1 cellular context compared by ENCODE assay signal in genomic region chr6:150269857-150270223, GRCh38.
TF ChIP-seq lines count a peak whose summit lies in the region.

No MANE protein-coding gene starts in this region.

TF ChIP-seq in K562, 482 proteins besides CTCF, POLR2A, EP300 and RAD21 (continued from another document and continues in another):
- TF ChIP-seq NEUROD1 (IDR thresholded peaks at IDR 0.05; ENCODE audit: borderline replicate concordance, low read depth, low read length, partially characterized antibody), result peak; percentile 19
- TF ChIP-seq BCOR (IDR thresholded peaks at IDR 0.05), result peak; percentile 36; the same call in 1 of the 2 replicates
- TF ChIP-seq HNRNPLL (IDR thresholded peaks at IDR 0.05; ENCODE audit: low read depth, low read length, poor library complexity, severe bottlenecking), result no peak
- no peak for TF ChIP-seq NCOA6 (IDR thresholded peaks at IDR 0.05)
- peak; percentile 90 for TF ChIP-seq CBFA2T3 (IDR thresholded peaks at IDR 0.05)
- TF ChIP-seq ZNF24 (IDR thresholded peaks at IDR 0.05), result no peak
- 0 out of 2 replicates have a peak, but pooled peaks have one; percentile 10 for TF ChIP-seq HDAC8 (tag; IDR thresholded peaks at IDR 0.05)
- TF ChIP-seq POLR2G (IDR thresholded peaks at IDR 0.05; ENCODE audit: low read depth, low read length), result no peak
- no peak for TF ChIP-seq ZBTB1 (CRISPR knock-in tag; IDR thresholded peaks at IDR 0.05; ENCODE audit: borderline replicate concordance, low read depth)
- TF ChIP-seq FOXA1 (IDR thresholded peaks at IDR 0.05; ENCODE audit: borderline replicate concordance), result no peak
- TF ChIP-seq CBX1 (IDR thresholded peaks at IDR 0.05; ENCODE audit: low read depth), result no peak
- TF ChIP-seq FOXA3 (CRISPR knock-in tag; conservative IDR thresholded peaks at IDR 0.05 in 1 of 2, IDR thresholded peaks at IDR 0.05 in 1 of 2), result no peak
- no peak for TF ChIP-seq CHD2 (IDR thresholded peaks at IDR 0.05; ENCODE audit: low read depth, low read length)
- no peak for TF ChIP-seq ZNF77 (CRISPR knock-in tag; IDR thresholded peaks at IDR 0.05)
- TF ChIP-seq ZC3H4 (CRISPR knock-in tag; IDR thresholded peaks at IDR 0.05; ENCODE audit: borderline replicate concordance), result no peak
- no peak for TF ChIP-seq ZNF444 (CRISPR knock-in tag; IDR thresholded peaks at IDR 0.05)
- no peak for TF ChIP-seq ZNF347 (CRISPR knock-in tag; IDR thresholded peaks at IDR 0.05; ENCODE audit: low read depth)
- TF ChIP-seq MXD1 (CRISPR knock-in tag; IDR thresholded peaks at IDR 0.05; ENCODE audit: borderline replicate concordance, poor library complexity, severe bottlenecking), result no peak
- TF ChIP-seq ZNF217 (CRISPR knock-in tag; IDR thresholded peaks at IDR 0.05), result no peak
- no peak for TF ChIP-seq MTA3 (IDR thresholded peaks at IDR 0.05; ENCODE audit: borderline replicate concordance)
- no peak for TF ChIP-seq EZH2 (IDR thresholded peaks at IDR 0.05; ENCODE audit: borderline replicate concordance, low read depth, low read length)
- TF ChIP-seq CHD4 (IDR thresholded peaks at IDR 0.05; ENCODE audit: insufficient read depth, insufficient replicate concordance, low read depth, low read length, poor library complexity, severe bottlenecking), result no peak
- peak; percentile 88 for TF ChIP-seq HDAC2 (IDR thresholded peaks at IDR 0.05)
- no peak for TF ChIP-seq SIN3B (IDR thresholded peaks at IDR 0.05; ENCODE audit: low read depth)
- TF ChIP-seq ZNF124 (CRISPR knock-in tag; IDR thresholded peaks at IDR 0.05), result no peak
- peak; percentile 70; the same call in 1 of the 2 replicates for TF ChIP-seq EHMT2 (IDR thresholded peaks at IDR 0.05)
- TF ChIP-seq ZNF143 (CRISPR knock-in tag; IDR thresholded peaks at IDR 0.05), result no peak
- peak in 1 of 2 experiments; percentile 51 for TF ChIP-seq AFF1 (IDR thresholded peaks at IDR 0.05; ENCODE audit: low read depth in 1 of 2, partially characterized antibody in 2 of 2)
- no peak for TF ChIP-seq HOXB6 (CRISPR knock-in tag; IDR thresholded peaks at IDR 0.05; ENCODE audit: borderline replicate concordance)
- no peak for TF ChIP-seq ZBTB7A (IDR thresholded peaks at IDR 0.05; ENCODE audit: borderline replicate concordance, control insufficient read depth, low read depth, low read length)
- TF ChIP-seq RBFOX2 (IDR thresholded peaks at IDR 0.05; ENCODE audit: low read depth, low read length), result 0 out of 2 replicates have a peak, but pooled peaks have one; percentile 9
- no peak for TF ChIP-seq ZNF79 (CRISPR knock-in tag; IDR thresholded peaks at IDR 0.05; ENCODE audit: low read depth)
- no peak for TF ChIP-seq SMAD1 (IDR thresholded peaks at IDR 0.05; ENCODE audit: low read depth, low read length, partially characterized antibody)
- TF ChIP-seq ZNF408 (CRISPR knock-in tag; IDR thresholded peaks at IDR 0.05; ENCODE audit: low read depth), result no peak
- no peak; the same call in 1 of the 2 replicates for TF ChIP-seq SMARCA5 (IDR thresholded peaks at IDR 0.05)
- no peak for TF ChIP-seq PML (IDR thresholded peaks at IDR 0.05; ENCODE audit: low read length)
- 0 out of 4 replicates have a peak, but pooled peaks of 1 of the 2 experiments have one; percentile 49 for TF ChIP-seq ETV6 (IDR thresholded peaks at IDR 0.05; ENCODE audit: borderline replicate concordance in 1 of 2, low read depth in 2 of 2, low read length in 1 of 2)
- no peak for TF ChIP-seq ETV6 (CRISPR knock-in tag; IDR thresholded peaks at IDR 0.05; ENCODE audit: borderline replicate concordance)
- TF ChIP-seq ZFP91 (CRISPR knock-in tag; IDR thresholded peaks at IDR 0.05), result no peak
- no peak for TF ChIP-seq MBD1 (CRISPR knock-in tag; IDR thresholded peaks at IDR 0.05)
- TF ChIP-seq MCM7 (IDR thresholded peaks at IDR 0.05), result no peak
- TF ChIP-seq CUX1 (CRISPR knock-in tag; IDR thresholded peaks at IDR 0.05), result no peak
- TF ChIP-seq HMGN3 (IDR thresholded peaks at IDR 0.05; ENCODE audit: borderline replicate concordance, extremely low read depth, insufficient read length, low read depth, low read length), result no peak
- TF ChIP-seq TCF15 (CRISPR knock-in tag; IDR thresholded peaks at IDR 0.05), result no peak
- TF ChIP-seq HBP1 (CRISPR knock-in tag; IDR thresholded peaks at IDR 0.05), result no peak; the same call in 1 of the 2 replicates
- TF ChIP-seq PTRF (tag; IDR thresholded peaks at IDR 0.05), result no peak
- no peak for TF ChIP-seq ZNF586 (CRISPR knock-in tag; conservative IDR thresholded peaks at IDR 0.05)
- no peak for TF ChIP-seq E2F5 (CRISPR knock-in tag; IDR thresholded peaks at IDR 0.05)
- TF ChIP-seq HSF4 (CRISPR knock-in tag; IDR thresholded peaks at IDR 0.05; ENCODE audit: borderline replicate concordance), result no peak
- no peak for TF ChIP-seq ZBTB43 (CRISPR knock-in tag; IDR thresholded peaks at IDR 0.05)
- TF ChIP-seq POLR2AphosphoS2 (IDR thresholded peaks at IDR 0.05; ENCODE audit: low read length), result no peak
